In the genomic region with DNA sequence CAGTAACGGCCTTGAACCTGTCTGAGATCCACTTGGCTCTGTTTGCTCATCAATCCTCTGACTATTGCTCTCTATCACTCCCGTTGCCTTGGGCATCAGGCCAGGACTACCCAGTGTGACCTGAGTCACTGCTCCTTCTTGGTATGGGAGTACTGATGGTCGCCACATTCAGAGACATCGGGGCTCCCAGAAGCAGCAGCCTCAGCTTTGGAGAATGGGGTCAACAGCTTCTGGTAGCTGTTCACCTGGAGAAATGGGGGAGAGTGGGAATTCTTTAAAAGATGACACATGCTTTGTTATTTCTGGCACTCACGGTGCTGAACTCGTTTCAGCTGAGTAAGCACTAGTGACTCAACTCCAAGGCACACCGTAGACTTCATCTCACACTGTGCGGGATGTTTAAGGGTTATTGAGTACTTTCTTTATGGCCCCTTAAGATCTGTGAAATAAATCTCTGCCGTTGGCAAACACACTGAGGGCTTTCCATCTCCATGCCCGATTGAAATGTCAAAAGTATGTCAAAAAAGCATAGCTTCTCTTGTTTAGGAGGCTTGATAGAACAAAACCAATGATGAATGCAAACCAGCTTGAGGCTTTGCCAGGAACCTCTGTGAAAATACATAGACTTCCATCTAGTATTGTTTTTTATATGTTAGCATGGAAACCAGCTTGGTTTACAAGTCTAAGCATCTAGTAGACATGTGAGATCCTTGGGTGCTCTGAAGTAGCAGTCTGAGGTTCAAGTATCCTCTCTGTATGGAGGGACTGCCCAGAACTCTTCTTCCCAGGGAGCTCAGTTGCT, we compare ENCODE assay signal across 2 cellular contexts.
TF ChIP-seq lines count a peak whose summit lies in the region.

No MANE protein-coding gene starts in this region.

TF ChIP-seq in HepG2, 621 proteins besides CTCF, POLR2A, EP300 and RAD21 (continued from another document):
- TF ChIP-seq, protein P1, sequence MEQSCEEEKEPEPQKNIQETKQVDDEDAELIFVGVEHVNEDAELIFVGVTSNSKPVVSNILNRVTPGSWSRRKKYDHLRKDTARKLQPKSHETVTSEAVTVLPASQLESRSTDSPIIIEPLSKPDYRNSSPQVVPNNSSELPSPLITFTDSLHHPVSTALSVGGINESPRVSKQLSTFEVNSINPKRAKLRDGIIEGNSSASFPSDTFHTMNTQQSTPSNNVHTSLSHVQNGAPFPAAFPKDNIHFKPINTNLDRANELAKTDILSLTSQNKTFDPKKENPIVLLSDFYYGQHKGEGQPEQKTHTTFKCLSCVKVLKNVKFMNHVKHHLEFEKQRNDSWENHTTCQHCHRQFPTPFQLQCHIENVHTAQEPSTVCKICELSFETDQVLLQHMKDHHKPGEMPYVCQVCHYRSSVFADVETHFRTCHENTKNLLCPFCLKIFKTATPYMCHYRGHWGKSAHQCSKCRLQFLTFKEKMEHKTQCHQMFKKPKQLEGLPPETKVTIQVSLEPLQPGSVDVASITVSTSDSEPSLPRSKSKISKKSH (CRISPR knock-in tag; IDR thresholded peaks at IDR 0.05; ENCODE audit: borderline replicate concordance): no peak
- TF ChIP-seq MAFF (IDR thresholded peaks at IDR 0.05; ENCODE audit: low read depth, low read length) (peak; percentile 74), ZNF484 (CRISPR knock-in tag; IDR thresholded peaks at IDR 0.05; ENCODE audit: borderline replicate concordance, low read depth) (no peak)
TF ChIP-seq in HepG2: peak in this region for 2.

TF ChIP-seq in K562, 482 proteins besides CTCF, POLR2A, EP300 and RAD21 (continued from another document):
- TF ChIP-seq, protein P2, sequence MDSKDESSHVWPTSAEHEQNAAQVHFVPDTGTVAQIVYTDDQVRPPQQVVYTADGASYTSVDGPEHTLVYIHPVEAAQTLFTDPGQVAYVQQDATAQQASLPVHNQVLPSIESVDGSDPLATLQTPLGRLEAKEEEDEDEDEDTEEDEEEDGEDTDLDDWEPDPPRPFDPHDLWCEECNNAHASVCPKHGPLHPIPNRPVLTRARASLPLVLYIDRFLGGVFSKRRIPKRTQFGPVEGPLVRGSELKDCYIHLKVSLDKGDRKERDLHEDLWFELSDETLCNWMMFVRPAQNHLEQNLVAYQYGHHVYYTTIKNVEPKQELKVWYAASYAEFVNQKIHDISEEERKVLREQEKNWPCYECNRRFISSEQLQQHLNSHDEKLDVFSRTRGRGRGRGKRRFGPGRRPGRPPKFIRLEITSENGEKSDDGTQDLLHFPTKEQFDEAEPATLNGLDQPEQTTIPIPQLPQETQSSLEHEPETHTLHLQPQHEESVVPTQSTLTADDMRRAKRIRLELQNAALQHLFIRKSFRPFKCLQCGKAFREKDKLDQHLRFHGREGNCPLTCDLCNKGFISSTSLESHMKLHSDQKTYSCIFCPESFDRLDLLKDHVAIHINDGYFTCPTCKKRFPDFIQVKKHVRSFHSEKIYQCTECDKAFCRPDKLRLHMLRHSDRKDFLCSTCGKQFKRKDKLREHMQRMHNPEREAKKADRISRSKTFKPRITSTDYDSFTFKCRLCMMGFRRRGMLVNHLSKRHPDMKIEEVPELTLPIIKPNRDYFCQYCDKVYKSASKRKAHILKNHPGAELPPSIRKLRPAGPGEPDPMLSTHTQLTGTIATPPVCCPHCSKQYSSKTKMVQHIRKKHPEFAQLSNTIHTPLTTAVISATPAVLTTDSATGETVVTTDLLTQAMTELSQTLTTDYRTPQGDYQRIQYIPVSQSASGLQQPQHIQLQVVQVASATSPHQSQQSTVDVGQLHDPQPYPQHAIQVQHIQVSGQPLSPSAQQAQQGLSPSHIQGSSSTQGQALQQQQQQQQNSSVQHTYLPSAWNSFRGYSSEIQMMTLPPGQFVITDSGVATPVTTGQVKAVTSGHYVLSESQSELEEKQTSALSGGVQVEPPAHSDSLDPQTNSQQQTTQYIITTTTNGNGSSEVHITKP (IDR thresholded peaks at IDR 0.05; ENCODE audit: partially characterized antibody): no peak
- TF ChIP-seq, protein P3, sequence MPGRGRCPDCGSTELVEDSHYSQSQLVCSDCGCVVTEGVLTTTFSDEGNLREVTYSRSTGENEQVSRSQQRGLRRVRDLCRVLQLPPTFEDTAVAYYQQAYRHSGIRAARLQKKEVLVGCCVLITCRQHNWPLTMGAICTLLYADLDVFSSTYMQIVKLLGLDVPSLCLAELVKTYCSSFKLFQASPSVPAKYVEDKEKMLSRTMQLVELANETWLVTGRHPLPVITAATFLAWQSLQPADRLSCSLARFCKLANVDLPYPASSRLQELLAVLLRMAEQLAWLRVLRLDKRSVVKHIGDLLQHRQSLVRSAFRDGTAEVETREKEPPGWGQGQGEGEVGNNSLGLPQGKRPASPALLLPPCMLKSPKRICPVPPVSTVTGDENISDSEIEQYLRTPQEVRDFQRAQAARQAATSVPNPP (IDR thresholded peaks at IDR 0.05; ENCODE audit: borderline replicate concordance, insufficient read depth, insufficient read length): no peak
- peak; percentile 54 for TF ChIP-seq ZNF316 (IDR thresholded peaks at IDR 0.05)
- no peak for TF ChIP-seq RB1 (IDR thresholded peaks at IDR 0.05; ENCODE audit: low read depth)
- TF ChIP-seq C11orf30 (IDR thresholded peaks at IDR 0.05; ENCODE audit: low read depth): peak; percentile 17; the same call in 1 of the 2 replicates
- no peak for TF ChIP-seq KAT2B (IDR thresholded peaks at IDR 0.05; ENCODE audit: low read depth, low read length)
- TF ChIP-seq SP1 (CRISPR knock-in tag; IDR thresholded peaks at IDR 0.05): no peak
